ENCODE assay signal across 17 cellular contexts in the genomic region with DNA sequence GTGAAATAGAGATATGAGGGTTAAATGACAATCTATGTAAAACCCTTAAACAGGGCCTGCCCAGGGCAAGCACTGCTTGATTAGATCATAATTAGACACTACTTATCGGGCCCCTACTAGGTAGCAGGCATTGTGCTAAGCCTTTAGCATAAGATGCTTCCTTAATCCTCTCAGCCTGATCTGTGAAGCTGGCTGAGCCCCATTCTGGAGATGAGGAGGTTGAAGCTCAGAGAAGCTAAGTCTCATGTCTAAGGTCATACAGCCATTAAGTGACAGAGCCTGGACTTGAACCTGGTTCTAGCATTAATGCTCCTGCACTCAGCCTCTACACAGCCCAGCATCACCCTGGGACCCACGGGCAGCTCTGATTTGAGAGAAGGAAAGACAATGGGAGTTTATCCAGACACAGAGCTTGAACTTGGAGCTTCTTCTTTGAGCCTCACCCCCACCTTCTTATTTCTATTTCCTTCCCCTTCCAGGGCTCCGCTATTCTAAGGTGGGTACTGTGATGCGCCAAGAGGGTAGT. TPM values are rescaled to one million over a fixed set of nuclear protein-coding genes. Genes with fewer than 3 reads are reported as not detected.
DNase-seq lines count a peak whose midpoint lies in the region; ATAC-seq and TF ChIP-seq lines count a peak whose summit lies in the region.
"Had no signal": no experiment of that assay in that cellular context is flagged by ENCODE, and none has a peak within 500 bp of the region (broad histone marks: within the 10 kb centered on the region; RNA-seq: fewer than 3 reads in every experiment).

No MANE protein-coding gene starts in this region.

- WGBS in endodermal cell (ENCODE audit: insufficient coverage in 1 of 2, insufficient read length in 1 of 2), 2 experiments, result 23 to 29% methylated on average over 1 to 4 of the region's 4 CpGs

- H3K4me3 ChIP-seq in CD8-positive, alpha-beta memory T cell (ENCODE audit: low read length), result no peak overlapping the region
- peak overlapping the region; percentile 78 for H3K4me3 ChIP-seq in endodermal cell (ENCODE audit: low read length)
- peak overlapping the region; percentile 90 for H3K4me3 ChIP-seq in neural cell (ENCODE audit: low read length)
- H3K4me3 ChIP-seq in MG63, result no peak overlapping the region

- H3K27me3 Mint-ChIP-seq in CD8-positive, alpha-beta memory T cell, result peaks cover 70 to 83% of the 10 kb centered on the region in 2 donors
- H3K27me3 Mint-ChIP-seq in endodermal cell (ENCODE audit: insufficient read depth), result peaks cover 89% of the 10 kb centered on the region

- no peak for TF ChIP-seq EP300 in neural cell (conservative IDR thresholded peaks at IDR 0.05; ENCODE audit: poor library complexity, severe bottlenecking)

- H3K9me3 ChIP-seq in CD8-positive, alpha-beta memory T cell (ENCODE audit: low read length), result no peaks in the 10 kb centered on the region
- H3K9me3 ChIP-seq in endodermal cell (ENCODE audit: control insufficient read depth, low read length) (no peaks in the 10 kb centered on the region), neural cell (ENCODE audit: low read length) (no peaks in the 10 kb centered on the region), MG63 (no peaks in the 10 kb centered on the region)
- H3K9me3 ChIP-seq: transverse colon had no signal

- peaks cover 0 to 2% (median 0%) of the 10 kb centered on the region in 5 donors for H3K9me3 Mint-ChIP-seq in CD8-positive, alpha-beta memory T cell
- H3K9me3 Mint-ChIP-seq in endodermal cell, result no peaks in the 10 kb centered on the region

- H3F3A ChIP-seq in neural cell (ENCODE audit: insufficient read depth, low read length, poor library complexity, severe bottlenecking), result peaks cover 7% of the 10 kb centered on the region

- no peak for DNase-seq in CD8-positive, alpha-beta memory T cell
- peak; percentile 90 for DNase-seq in NCI-H524 treated with DMSO at 0.1 percent for 48 hours (lab: John Stamatoyannopoulos, UW)
- DNase-seq in endodermal cell, result peak; percentile 73
- no peak for DNase-seq in stimulated activated CD4-positive, alpha-beta T cell treated with anti-CD3 and anti-CD28 coated beads, Interleukin-2, amount 100 ng/mL, for 48 hours
- no peak for DNase-seq in MG63
- DNase-seq in NOMO-1 (lab: John Stamatoyannopoulos, UW; ENCODE audit: unreplicated experiment in 2 of 2), result no peak
- DNase-seq: activated CD4-positive, alpha-beta T cell treated with anti-CD3 and anti-CD28 coated beads for 4 hours; activated T-cell treated with anti-CD3 and anti-CD28 coated beads, Interleukin-2, amount 50 U/mL, for 48 hours; AML-193; T-helper 1 cell; transverse colon had no signal

- peaks cover 13 to 29% (median 25%) of the 10 kb centered on the region in 3 donors for H3K4me1 Mint-ChIP-seq in CD8-positive, alpha-beta memory T cell
- H3K4me1 Mint-ChIP-seq in endodermal cell, result peaks cover 39% of the 10 kb centered on the region

- H3K9me2 ChIP-seq in neural cell (ENCODE audit: insufficient read depth, low read length), result no peaks in the 10 kb centered on the region

- H4K20me1 ChIP-seq in neural cell (ENCODE audit: insufficient read depth), result no peaks in the 10 kb centered on the region

- no peak overlapping the region for H2AFZ ChIP-seq in neural cell (ENCODE audit: low read depth, low read length)

- CTCF ChIA-PET in CD8-positive, alpha-beta memory T cell (lab: Charles Lee), result interaction anchor here (1.1 kb wide), 1 partner anchor 9 kb away, joined by 4 read pairs; no protein-coding TSS in a partner anchor

- no peak for TF ChIP-seq CTCF in endodermal cell (conservative IDR thresholded peaks at IDR 0.05)
- no peak for TF ChIP-seq CTCF in neural cell (IDR thresholded peaks at IDR 0.05; ENCODE audit: poor library complexity, severe bottlenecking)

- H3K9ac ChIP-seq in endodermal cell (ENCODE audit: extremely low read depth, low read length, poor library complexity, severe bottlenecking) (no peak overlapping the region), neural cell (ENCODE audit: low read length) (peak overlapping the region; percentile 74)

- H3K27ac ChIP-seq in CD8-positive, alpha-beta memory T cell (ENCODE audit: low read depth, low read length), result no peak overlapping the region
- H3K27ac ChIP-seq in endodermal cell (ENCODE audit: low read depth, low read length) (no peak overlapping the region), neural cell (ENCODE audit: low read length) (peak overlapping the region; percentile 68)
- H3K27ac ChIP-seq: transverse colon had no signal

- peaks cover 30% of the 10 kb centered on the region for H3K27me3 ChIP-seq in CD8-positive, alpha-beta memory T cell (ENCODE audit: insufficient read depth, low read length, poor library complexity, severe bottlenecking)
- H3K27me3 ChIP-seq in endodermal cell (ENCODE audit: control insufficient read depth, insufficient read depth, low read length, poor library complexity, severe bottlenecking) (peaks cover 83% of the 10 kb centered on the region), neural cell (ENCODE audit: insufficient read depth, low read depth, low read length) (peaks cover 67% of the 10 kb centered on the region), MG63 (peaks cover 46% of the 10 kb centered on the region)

- no peaks in the 10 kb centered on the region for H3K36me3 ChIP-seq in CD8-positive, alpha-beta memory T cell (ENCODE audit: insufficient read depth, low read length)
- H3K36me3 ChIP-seq in endodermal cell (ENCODE audit: control insufficient read depth, insufficient read depth, low read length) (no peaks in the 10 kb centered on the region), neural cell (ENCODE audit: insufficient read depth, low read length) (no peaks in the 10 kb centered on the region), MG63 (no peaks in the 10 kb centered on the region)
- H3K36me3 ChIP-seq: transverse colon had no signal

- H3K79me2 ChIP-seq in neural cell (replicated peaks; ENCODE audit: insufficient read depth, low read length), result no peaks in the 10 kb centered on the region

- TF ChIP-seq RAD21 in neural cell (conservative IDR thresholded peaks at IDR 0.05), result no peak

- no peaks in the 10 kb centered on the region for H3K4me1 ChIP-seq in CD8-positive, alpha-beta memory T cell (ENCODE audit: insufficient read depth, low read length)
- peaks cover 8% of the 10 kb centered on the region for H3K4me1 ChIP-seq in endodermal cell (ENCODE audit: control insufficient read depth, insufficient read depth, low read length)

- POLR2A ChIA-PET in CD8-positive, alpha-beta memory T cell (lab: Charles Lee), result no interaction called here

- peak overlapping the region in 4 of 7 donors; percentile 44 to 71 (median 62) for H3K4me3 Mint-ChIP-seq in CD8-positive, alpha-beta memory T cell
- peak overlapping the region; percentile 59 for H3K4me3 Mint-ChIP-seq in endodermal cell

- no peak for ATAC-seq in HG02763 (IDR thresholded peaks at IDR 0.05; ENCODE audit: unreplicated experiment)

- peak overlapping the region; percentile 32 for H3K4me2 ChIP-seq in neural cell (ENCODE audit: low read length)

- H3K36me3 Mint-ChIP-seq in CD8-positive, alpha-beta memory T cell, result no peaks in the 10 kb centered on the region
- H3K36me3 Mint-ChIP-seq in endodermal cell (ENCODE audit: low read depth), result no peaks in the 10 kb centered on the region

- peak overlapping the region in 2 of 8 donors; percentile 17 to 50 for H3K27ac Mint-ChIP-seq in CD8-positive, alpha-beta memory T cell
- no peak overlapping the region for H3K27ac Mint-ChIP-seq in endodermal cell

TF ChIP-seq in neural cell, 6 proteins besides CTCF, POLR2A, EP300 and RAD21 (continues in another document):
- TF ChIP-seq, protein P1, sequence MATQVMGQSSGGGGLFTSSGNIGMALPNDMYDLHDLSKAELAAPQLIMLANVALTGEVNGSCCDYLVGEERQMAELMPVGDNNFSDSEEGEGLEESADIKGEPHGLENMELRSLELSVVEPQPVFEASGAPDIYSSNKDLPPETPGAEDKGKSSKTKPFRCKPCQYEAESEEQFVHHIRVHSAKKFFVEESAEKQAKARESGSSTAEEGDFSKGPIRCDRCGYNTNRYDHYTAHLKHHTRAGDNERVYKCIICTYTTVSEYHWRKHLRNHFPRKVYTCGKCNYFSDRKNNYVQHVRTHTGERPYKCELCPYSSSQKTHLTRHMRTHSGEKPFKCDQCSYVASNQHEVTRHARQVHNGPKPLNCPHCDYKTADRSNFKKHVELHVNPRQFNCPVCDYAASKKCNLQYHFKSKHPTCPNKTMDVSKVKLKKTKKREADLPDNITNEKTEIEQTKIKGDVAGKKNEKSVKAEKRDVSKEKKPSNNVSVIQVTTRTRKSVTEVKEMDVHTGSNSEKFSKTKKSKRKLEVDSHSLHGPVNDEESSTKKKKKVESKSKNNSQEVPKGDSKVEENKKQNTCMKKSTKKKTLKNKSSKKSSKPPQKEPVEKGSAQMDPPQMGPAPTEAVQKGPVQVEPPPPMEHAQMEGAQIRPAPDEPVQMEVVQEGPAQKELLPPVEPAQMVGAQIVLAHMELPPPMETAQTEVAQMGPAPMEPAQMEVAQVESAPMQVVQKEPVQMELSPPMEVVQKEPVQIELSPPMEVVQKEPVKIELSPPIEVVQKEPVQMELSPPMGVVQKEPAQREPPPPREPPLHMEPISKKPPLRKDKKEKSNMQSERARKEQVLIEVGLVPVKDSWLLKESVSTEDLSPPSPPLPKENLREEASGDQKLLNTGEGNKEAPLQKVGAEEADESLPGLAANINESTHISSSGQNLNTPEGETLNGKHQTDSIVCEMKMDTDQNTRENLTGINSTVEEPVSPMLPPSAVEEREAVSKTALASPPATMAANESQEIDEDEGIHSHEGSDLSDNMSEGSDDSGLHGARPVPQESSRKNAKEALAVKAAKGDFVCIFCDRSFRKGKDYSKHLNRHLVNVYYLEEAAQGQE (IDR thresholded peaks at IDR 0.05; ENCODE audit: borderline replicate concordance), result no peak

RNA-seq across cellular contexts. Expression of gene ZDHHC22, which starts 0.8 kb away (rescaled TPM):
- total RNA-seq in CD8-positive, alpha-beta memory T cell, result not detected
- polyA plus RNA-seq in CD8-positive, alpha-beta memory T cell, result not detected
- 1 to 10 TPM in 1 of 2 donors, under 1 TPM in 1; 0.38 to 1.7 TPM for total RNA-seq in endodermal cell
- polyA plus RNA-seq in endodermal cell (2013, experiment 1 of 2), result 9.5 TPM
- 8.9 TPM for polyA plus RNA-seq in endodermal cell (2013, experiment 2 of 2)
- polyA plus RNA-seq in neural cell, result 4.3 and 5.1 TPM in 2 replicates
- polyA minus RNA-seq in neural cell, result 4.5 and 6.8 TPM in 2 replicates
- not detected in 2 replicates for total RNA-seq in MG63 (2014; rRNA removed; shearing (Covaris generic); ENCODE audit: low replicate concordance)
- total RNA-seq: aorta, fibroblast of villous mesenchyme, HepG2, mononuclear cell had no signal
- polyA plus RNA-seq: aorta, HepG2 had no signal

RNA-seq across cellular contexts. Expression of gene TMEM63C, which starts 39.2 kb away (rescaled TPM):
- under 1 TPM; 0.64 to 0.68 TPM for total RNA-seq in CD8-positive, alpha-beta memory T cell
- 0.28 TPM for polyA plus RNA-seq in CD8-positive, alpha-beta memory T cell
- 1 to 10 TPM; 1.1 to 1.6 TPM for total RNA-seq in endodermal cell
- polyA plus RNA-seq in endodermal cell (2013, experiment 1 of 2), result 3.0 TPM
- 3.4 TPM for polyA plus RNA-seq in endodermal cell (2013, experiment 2 of 2)
- polyA plus RNA-seq in neural cell, result 11.1 and 14.6 TPM in 2 replicates
- polyA minus RNA-seq in neural cell, result 18.8 and 21.2 TPM in 2 replicates
- total RNA-seq in MG63 (2014; rRNA removed; shearing (Covaris generic); ENCODE audit: low replicate concordance), result not detected in 2 replicates

RNA-seq across cellular contexts. Expression of gene CIPC, which starts 44.3 kb away (rescaled TPM):
- 10 to 100 TPM; 10.5 to 12.7 TPM for total RNA-seq in CD8-positive, alpha-beta memory T cell
- 6.2 TPM for polyA plus RNA-seq in CD8-positive, alpha-beta memory T cell
- total RNA-seq in endodermal cell, result 10 to 100 TPM; 16.2 to 22.5 TPM
- 19.9 TPM for polyA plus RNA-seq in endodermal cell (2013, experiment 1 of 2)
- polyA plus RNA-seq in endodermal cell (2013, experiment 2 of 2), result 21.3 TPM
- polyA plus RNA-seq in neural cell, result 36.4 and 36.7 TPM in 2 replicates
- polyA minus RNA-seq in neural cell, result 53.6 and 56.4 TPM in 2 replicates
- 17.1 and 32.1 TPM in 2 replicates for total RNA-seq in MG63 (2014; rRNA removed; shearing (Covaris generic); ENCODE audit: low replicate concordance)

Comparison
In these comparisons a context has a peak if more than half of its experiments do, and no peak if none do; other contexts are left out.
1. DNase-seq: peak in NCI-H524 treated with DMSO at 0.1 percent for 48 hours (single experiment) and endodermal cell (single experiment); none in CD8-positive, alpha-beta memory T cell (0 of 5), stimulated activated CD4-positive, alpha-beta T cell treated with anti-CD3 and anti-CD28 coated beads, Interleukin-2, amount 100 ng/mL, for 48 hours (0 of 2), MG63 (single experiment) and NOMO-1 (0 of 2).
2. H3K4me3 ChIP-seq: peak in endodermal cell (single experiment) and neural cell (single experiment); none in CD8-positive, alpha-beta memory T cell (single experiment) and MG63 (single experiment).